ENCODE assay signal across 24 cellular contexts in the genomic region with DNA sequence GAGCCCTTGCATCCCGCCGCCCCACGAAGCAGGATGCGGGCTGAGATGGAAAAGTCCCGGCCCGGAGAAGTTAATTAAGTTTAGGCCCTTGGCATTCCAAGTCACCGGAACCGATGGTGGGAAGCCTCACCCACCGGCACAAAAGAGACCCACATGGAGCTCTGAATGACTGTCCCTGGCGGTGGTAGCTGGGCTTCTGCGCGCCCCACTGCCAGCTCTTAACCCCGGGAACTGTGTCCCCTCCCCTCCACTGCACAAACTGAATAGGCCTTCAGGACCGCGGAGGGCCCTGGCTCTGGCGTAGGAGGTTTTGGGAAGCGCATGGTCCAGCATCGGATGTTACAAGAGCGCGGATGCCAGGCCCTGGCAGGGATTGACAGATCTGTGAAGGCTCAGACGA.
DNase-seq lines count a peak whose midpoint lies in the region; ATAC-seq and TF ChIP-seq lines count a peak whose summit lies in the region.
"Had no signal": no experiment of that assay in that cellular context is flagged by ENCODE, and none has a peak within 500 bp of the region (broad histone marks: within the 10 kb centered on the region; RNA-seq: fewer than 3 reads in every experiment).

No MANE protein-coding gene starts in this region.

- no peak for TF ChIP-seq POLR2A in breast epithelium (IDR thresholded peaks at IDR 0.05)

- H3K79me2 ChIP-seq in neural progenitor cell (ENCODE audit: low read depth), result no peaks in the 10 kb centered on the region

- H3K4me3 ChIP-seq in breast epithelium (no peak overlapping the region), neural progenitor cell (no peak overlapping the region), brain microvascular endothelial cell (ENCODE audit: low read depth, low read length) (no peak overlapping the region)

- CTCF ChIA-PET in MCF 10A (lab: Yijun Ruan, JAX), result interaction anchor here (1.3 kb wide), 1 partner anchor 157 kb away, joined by 4 read pairs; no protein-coding TSS in a partner anchor

- no peak overlapping the region for H2AFZ ChIP-seq in neural progenitor cell (replicated peaks)

- BruUV-seq in MCF 10A (replicated peaks; lab: Mats Ljungman, UMichigan), result no TSS peak

- peaks cover 33% of the 10 kb centered on the region for H3F3A ChIP-seq in neural progenitor cell (ENCODE audit: low read depth)

- H3K9me3 Mint-ChIP-seq in MCF 10A (ENCODE audit: unreplicated experiment) (no peaks in the 10 kb centered on the region), neural progenitor cell (no peaks in the 10 kb centered on the region), glutamatergic neuron (ENCODE audit: unreplicated experiment) (peaks cover 2% of the 10 kb centered on the region)
- H3K9me3 Mint-ChIP-seq: CD8-positive, alpha-beta memory T cell had no signal

- H3K9me3 ChIP-seq in breast epithelium (no peaks in the 10 kb centered on the region), neural progenitor cell (ENCODE audit: low read depth) (no peaks in the 10 kb centered on the region)
- H3K9me3 ChIP-seq: SK-N-SH had no signal

- H3K27ac Mint-ChIP-seq in MCF 10A (ENCODE audit: low read depth, unreplicated experiment) (no peak overlapping the region), neural progenitor cell (peak overlapping the region; percentile 44), glutamatergic neuron (ENCODE audit: unreplicated experiment) (no peak overlapping the region)
- H3K27ac Mint-ChIP-seq: CD8-positive, alpha-beta memory T cell had no signal

- H3K27me3 Mint-ChIP-seq in MCF 10A (ENCODE audit: insufficient read depth, unreplicated experiment) (no peaks in the 10 kb centered on the region), neural progenitor cell (ENCODE audit: insufficient read depth, low read depth) (peaks cover 4% of the 10 kb centered on the region), glutamatergic neuron (ENCODE audit: unreplicated experiment) (peaks cover 3% of the 10 kb centered on the region)
- H3K27me3 Mint-ChIP-seq: CD8-positive, alpha-beta memory T cell had no signal

- POLR2A ChIA-PET in MCF 10A (lab: Yijun Ruan, JAX), result no interaction called here

- H3K4me1 ChIP-seq in breast epithelium, result no peaks in the 10 kb centered on the region
- H3K4me1 ChIP-seq in neural progenitor cell, result peaks cover 35% of the 10 kb centered on the region

- ATAC-seq in HG03025 (IDR thresholded peaks at IDR 0.05; ENCODE audit: low FRiP score, unreplicated experiment), result no peak
- ATAC-seq: Panc1 had no signal

- H3K27ac ChIP-seq in breast epithelium (peak overlapping the region; percentile 14 to 64), neural progenitor cell (peak overlapping the region; percentile 88), brain microvascular endothelial cell (no peak overlapping the region)
- H3K27ac ChIP-seq: 22Rv1 had no signal

- H3K4me2 ChIP-seq in neural progenitor cell, result peak overlapping the region; percentile 58
- H3K4me2 ChIP-seq: SK-N-SH had no signal

- intact Hi-C loops in breast epithelium (cut with DNase I; ENCODE audit: low total_unique reads), result no loop called here
- intact Hi-C loops in MCF 10A (cut with micrococcal nuclease), result no loop called here

- H4K20me1 ChIP-seq in neural progenitor cell (ENCODE audit: low read depth), result no peaks in the 10 kb centered on the region

- no peaks in the 10 kb centered on the region for H3K36me3 ChIP-seq in breast epithelium
- no peaks in the 10 kb centered on the region for H3K36me3 ChIP-seq in neural progenitor cell
- no peaks in the 10 kb centered on the region for H3K36me3 ChIP-seq in brain microvascular endothelial cell (replicated peaks)

- TF ChIP-seq CTCF in breast epithelium (IDR thresholded peaks at IDR 0.05) (no peak), MCF 10A (IDR thresholded peaks at IDR 0.05; ENCODE audit: unreplicated experiment) (no peak), neural progenitor cell (IDR thresholded peaks at IDR 0.05) (peak; percentile 24), glutamatergic neuron (IDR thresholded peaks at IDR 0.05; ENCODE audit: partially characterized antibody, unreplicated experiment) (no peak), GM20000 (IDR thresholded peaks at IDR 0.05; ENCODE audit: extremely low read depth, missing control alignments) (no peak), brain microvascular endothelial cell (IDR thresholded peaks at IDR 0.05; ENCODE audit: low read depth, low read length, missing control alignments) (no peak)

- H3K27me3 ChIP-seq in breast epithelium (peaks cover 0 to 4% of the 10 kb centered on the region in 2 donors), neural progenitor cell (no peaks in the 10 kb centered on the region), brain microvascular endothelial cell (replicated peaks) (no peaks in the 10 kb centered on the region)

- H3K9ac ChIP-seq in neural progenitor cell, result no peak overlapping the region
- H3K9ac ChIP-seq: SK-N-SH had no signal

- H3K36me3 Mint-ChIP-seq in MCF 10A (ENCODE audit: insufficient read depth, unreplicated experiment) (no peaks in the 10 kb centered on the region), neural progenitor cell (no peaks in the 10 kb centered on the region), glutamatergic neuron (ENCODE audit: unreplicated experiment) (no peaks in the 10 kb centered on the region)
- H3K36me3 Mint-ChIP-seq: CD8-positive, alpha-beta memory T cell had no signal

- H3K4me3 Mint-ChIP-seq in MCF 10A (ENCODE audit: unreplicated experiment) (no peak overlapping the region), neural progenitor cell (no peak overlapping the region), glutamatergic neuron (ENCODE audit: unreplicated experiment) (no peak overlapping the region)
- H3K4me3 Mint-ChIP-seq: CD8-positive, alpha-beta memory T cell had no signal

- in situ Hi-C loops in brain microvascular endothelial cell (cut with HindIII; ENCODE audit: low pct_ligation_motif_present, low sequenced_read_pairs), result no loop called here

- H3K4me1 Mint-ChIP-seq in MCF 10A (ENCODE audit: insufficient read depth, unreplicated experiment), result no peaks in the 10 kb centered on the region
- H3K4me1 Mint-ChIP-seq in neural progenitor cell, result peaks cover 44% of the 10 kb centered on the region
- H3K4me1 Mint-ChIP-seq in glutamatergic neuron (ENCODE audit: low read depth, unreplicated experiment), result peaks cover 2% of the 10 kb centered on the region
- H3K4me1 Mint-ChIP-seq: CD8-positive, alpha-beta memory T cell had no signal

- DNase-seq in breast epithelium (ENCODE audit: low spot score in 2 of 2), result no peak
- DNase-seq in MCF 10A (ENCODE audit: unreplicated experiment), result no peak
- peak; percentile 3 for DNase-seq in cerebellum (ENCODE audit: low spot score)
- DNase-seq in neural progenitor cell (ENCODE audit: low spot score), result peak; percentile 86
- no peak for DNase-seq in glutamatergic neuron
- DNase-seq in GM20000 (ENCODE audit: low spot score), result no peak
- no peak for DNase-seq in brain microvascular endothelial cell
- DNase-seq: CD8-positive, alpha-beta memory T cell; DMS53; EL; H7; KBM-7; NCI-H1092; NCI-H146; NCI-H2029; NCI-H226; NCI-H510A treated with DMSO at 0.1 percent for 48 hours; NCI-H748 treated with DMSO at 0.1 percent for 48 hours; NK-92 treated with Interleukin-12 subunit alpha and Interleukin-12 subunit beta, amount 100 ng/mL, for 24 hours; SIG-M5; SK-N-SH had no signal

Comparison
In these comparisons a context has a peak if more than half of its experiments do, and no peak if none do; other contexts are left out.
1. DNase-seq: peak in cerebellum (single experiment) and neural progenitor cell (single experiment); none in breast epithelium (0 of 2), MCF 10A (single experiment), glutamatergic neuron (single experiment), GM20000 (single experiment) and brain microvascular endothelial cell (single experiment).